In genomic region chr4:118849867-118850812, GRCh38 we compare ENCODE assay signal across 8 cellular contexts. TPM values are rescaled to one million over a fixed set of nuclear protein-coding genes. Genes with fewer than 3 reads are reported as not detected.
DNase-seq lines count a peak whose midpoint lies in the region; ATAC-seq lines count a peak whose summit lies in the region.

No MANE protein-coding gene starts in this region.

- H3K79me2 ChIP-seq in trophoblast cell (ENCODE audit: control insufficient read depth, insufficient read depth, low read length, poor library complexity), result no peaks in the 10 kb centered on the region

- no peaks in the 10 kb centered on the region for H3K79me1 ChIP-seq in trophoblast cell (ENCODE audit: low read length)

- H3K27ac Mint-ChIP-seq in activated CD4-positive, alpha-beta T cell treated with anti-CD3 and anti-CD28 coated beads, Interleukin-2, amount 10 ng/mL, durations not matched to agents 7 days and 5 days, result peak overlapping the region; percentile 92

- no peak overlapping the region for H2BK120ac ChIP-seq in trophoblast cell (ENCODE audit: insufficient read depth, low read length, poor library complexity)

- peaks cover 28% of the 10 kb centered on the region for H3K4me1 Mint-ChIP-seq in activated CD4-positive, alpha-beta T cell treated with anti-CD3 and anti-CD28 coated beads, Interleukin-2, amount 10 ng/mL, durations not matched to agents 7 days and 5 days

- no peaks in the 10 kb centered on the region for H3K36me3 ChIP-seq in trophoblast cell (ENCODE audit: control insufficient read depth in 1 of 2, insufficient read depth in 2 of 2, low read length in 2 of 2)

- POLR2A ChIA-PET in activated CD4-positive, alpha-beta T cell treated with anti-CD3 and anti-CD28 coated beads, Interleukin-2, amount 10 ng/mL, durations not matched to agents 7 days and 5 days (lab: Charles Lee), result no interaction called here

- H2AK5ac ChIP-seq in trophoblast cell (ENCODE audit: low read length), result no peak overlapping the region

- peak overlapping the region; percentile 41 for H3K4me2 ChIP-seq in trophoblast cell (ENCODE audit: low read length)

- H3K4me1 ChIP-seq in trophoblast cell (ENCODE audit: control insufficient read depth in 1 of 2, insufficient read depth in 2 of 2, low read length in 2 of 2), result no peaks in the 10 kb centered on the region

- DNase-seq in ELF-1 (ENCODE audit: low read depth, low spot score), result peak; percentile 39
- peak; percentile 47 for DNase-seq in HT1080 (ENCODE audit: low read depth)
- peak; percentile 65 for DNase-seq in activated CD4-positive, alpha-beta T cell treated with anti-CD3 and anti-CD28 coated beads, Interleukin-2, amount 10 ng/mL, durations not matched to agents 7 days and 5 days
- peak; percentile 41 for DNase-seq in fibroblast of peridontal ligament (ENCODE audit: extremely low read depth)
- DNase-seq in trophoblast cell, result peak in 1 of 2 donors; percentile 46
- no peak for DNase-seq in GM19240 (ENCODE audit: insufficient read length, low spot score)
- no peak for DNase-seq in OCI-M2 (lab: John Stamatoyannopoulos, UW; ENCODE audit: unreplicated experiment)

- no peak overlapping the region for H3K4ac ChIP-seq in trophoblast cell (ENCODE audit: low read depth, low read length)

- peaks cover 8% of the 10 kb centered on the region for H3K9me3 Mint-ChIP-seq in activated CD4-positive, alpha-beta T cell treated with anti-CD3 and anti-CD28 coated beads, Interleukin-2, amount 10 ng/mL, durations not matched to agents 7 days and 5 days

- no CpG with 5 or more reads among the region's 7 CpGs for WGBS in trophoblast cell (ENCODE audit: extremely low coverage, insufficient coverage, insufficient read length)

- H4K8ac ChIP-seq in trophoblast cell (ENCODE audit: low read depth, low read length), result no peak overlapping the region

- peak overlapping the region; percentile 93 for H3K4me3 Mint-ChIP-seq in activated CD4-positive, alpha-beta T cell treated with anti-CD3 and anti-CD28 coated beads, Interleukin-2, amount 10 ng/mL, durations not matched to agents 7 days and 5 days

- no peak overlapping the region for H2BK12ac ChIP-seq in trophoblast cell (ENCODE audit: low read length)

- H4K91ac ChIP-seq in trophoblast cell (ENCODE audit: low read depth, low read length), result no peak overlapping the region

- H2BK5ac ChIP-seq in trophoblast cell (ENCODE audit: low read depth, low read length, poor library complexity), result no peak overlapping the region

- no peak overlapping the region for H3K14ac ChIP-seq in trophoblast cell (ENCODE audit: low read length)

- no peak overlapping the region for H3K9ac ChIP-seq in trophoblast cell (ENCODE audit: low read length)

- H3K18ac ChIP-seq in trophoblast cell (ENCODE audit: low read length), result no peak overlapping the region

- H3K27me3 Mint-ChIP-seq in activated CD4-positive, alpha-beta T cell treated with anti-CD3 and anti-CD28 coated beads, Interleukin-2, amount 10 ng/mL, durations not matched to agents 7 days and 5 days, result peaks cover 11% of the 10 kb centered on the region

- peak; percentile 96 for ATAC-seq in GM21381 (IDR thresholded peaks at IDR 0.05; ENCODE audit: unreplicated experiment)

- H3K36me3 Mint-ChIP-seq in activated CD4-positive, alpha-beta T cell treated with anti-CD3 and anti-CD28 coated beads, Interleukin-2, amount 10 ng/mL, durations not matched to agents 7 days and 5 days (ENCODE audit: low read depth), result peaks cover 18% of the 10 kb centered on the region

- H3K27ac ChIP-seq in trophoblast cell (ENCODE audit: low read depth, low read length), result no peak overlapping the region

- no peak overlapping the region for H4K12ac ChIP-seq in trophoblast cell (ENCODE audit: low read depth, low read length)

- CTCF ChIA-PET in activated CD4-positive, alpha-beta T cell treated with anti-CD3 and anti-CD28 coated beads, Interleukin-2, amount 10 ng/mL, durations not matched to agents 7 days and 5 days (lab: Charles Lee), result interaction anchor here (0.7 to 2.1 kb wide), 3 partner anchors 9 to 141 kb away, joined by 3 to 4 read pairs (median 3); no protein-coding TSS in a partner anchor

- no peak overlapping the region for H3K4me3 ChIP-seq in trophoblast cell (ENCODE audit: low read depth, low read length)

- no peak overlapping the region for H3K23ac ChIP-seq in trophoblast cell (ENCODE audit: low read length)

- H2AFZ ChIP-seq in trophoblast cell (ENCODE audit: insufficient read depth, low read length, poor library complexity), result no peak overlapping the region

- no peaks in the 10 kb centered on the region for H3K27me3 ChIP-seq in trophoblast cell (ENCODE audit: insufficient read depth, low read length)

- H3K9me3 ChIP-seq in trophoblast cell (ENCODE audit: insufficient read depth, low read depth, low read length), result no peaks in the 10 kb centered on the region

RNA-seq across cellular contexts. Expression of gene SEC24D, which starts 14.2 kb away (rescaled TPM):
- 16.4 and 24.4 TPM in 2 replicates for total RNA-seq in HT1080 (2014; rRNA removed; shearing (Covaris generic))
- 31.3 and 36.3 TPM in 2 replicates for polyA plus RNA-seq in HT1080 (2015; cell fraction: cytosol; rRNA removed)
- polyA plus RNA-seq in HT1080 (2015; cell fraction: nucleus; rRNA removed), result 67.9 and 71.4 TPM in 2 replicates
- total RNA-seq in activated CD4-positive, alpha-beta T cell treated with anti-CD3 and anti-CD28 coated beads, Interleukin-2, amount 10 ng/mL, durations not matched to agents 7 days and 5 days, result 10 to 100 TPM; 33.1 to 36.1 TPM
- 124 and 126 TPM in 2 replicates for polyA plus RNA-seq in trophoblast cell (2013)

RNA-seq across cellular contexts. Expression of gene SYNPO2, which starts 38.5 kb away (rescaled TPM):
- total RNA-seq in HT1080 (2014; rRNA removed; shearing (Covaris generic)), result 0.08 and 0.37 TPM in 2 replicates
- polyA plus RNA-seq in HT1080 (2015; cell fraction: cytosol; rRNA removed), result 0.08 TPM in 1 of 2 replicates, not detected in the other
- polyA plus RNA-seq in HT1080 (2015; cell fraction: nucleus; rRNA removed), result 0.04 and 0.15 TPM in 2 replicates
- 1 to 10 TPM; 1.2 to 1.4 TPM for total RNA-seq in activated CD4-positive, alpha-beta T cell treated with anti-CD3 and anti-CD28 coated beads, Interleukin-2, amount 10 ng/mL, durations not matched to agents 7 days and 5 days
- 6.8 and 7.7 TPM in 2 replicates for polyA plus RNA-seq in trophoblast cell (2013)

Comparison
In these comparisons a context has a peak if more than half of its experiments do, and no peak if none do; other contexts are left out.
1. DNase-seq: peak in ELF-1 (single experiment), HT1080 (single experiment), activated CD4-positive, alpha-beta T cell treated with anti-CD3 and anti-CD28 coated beads, Interleukin-2, amount 10 ng/mL, durations not matched to agents 7 days and 5 days (single experiment) and fibroblast of peridontal ligament (single experiment); none in GM19240 (single experiment) and OCI-M2 (single experiment).